Comparison of ENCODE assay signal across 32 cellular contexts in the genomic region with DNA sequence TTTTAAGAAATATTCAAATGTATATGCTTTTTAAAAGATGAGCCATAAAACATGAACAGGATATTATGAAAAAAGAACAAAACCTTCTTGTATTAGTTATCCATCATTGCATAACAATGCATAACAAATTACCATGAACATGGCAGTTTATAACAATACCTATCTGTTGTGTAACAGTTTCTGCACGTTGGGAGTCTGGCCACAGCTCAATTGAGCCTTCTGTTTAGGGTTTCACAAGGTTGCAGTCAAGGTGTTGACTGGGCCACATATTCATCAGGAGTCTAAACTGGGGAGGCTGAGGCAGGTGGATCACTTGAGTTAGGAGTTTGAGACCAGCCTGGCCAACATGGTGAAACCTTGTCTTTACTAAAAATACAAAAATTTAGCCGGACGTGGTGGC.
"Had no signal": no experiment of that assay in that cellular context is flagged by ENCODE, and none has a peak within 500 bp of the region (broad histone marks: within the 10 kb centered on the region; RNA-seq: fewer than 3 reads in every experiment).

No MANE protein-coding gene starts in this region.

- H3K27ac Mint-ChIP-seq: activated B cell treated with CpG ODN at 0.5 μM for 24 hours; activated CD4-positive, alpha-beta memory T cell treated with anti-CD3 and anti-CD28 coated beads for 36 hours; activated CD8-positive, alpha-beta T cell treated with anti-CD3 and anti-CD28 coated beads for 36 hours; activated naive CD4-positive, alpha-beta T cell treated with anti-CD3 and anti-CD28 coated beads, Interleukin-2, amount 10 ng/mL, durations not matched to agents 7 days and 5 days; activated naive CD4-positive, alpha-beta T cell treated with anti-CD3 and anti-CD28 coated beads, Interleukin-2, amount 50 U/mL, for 24 hours; activated naive CD8-positive, alpha-beta T cell; activated naive CD8-positive, alpha-beta T cell treated with anti-CD3 and anti-CD28 coated beads, Interleukin-2, amount 10 ng/mL, durations not matched to agents 7 days and 5 days; activated naive CD8-positive, alpha-beta T cell treated with anti-CD3 and anti-CD28 coated beads, Interleukin-2, amount 50 U/mL, for 24 hours; activated T-helper 1 cell treated with anti-CD3 and anti-CD28 coated beads, Interleukin-12 subunit alpha, Interleukin-12 subunit beta, Interleukin-2, Interleukin-4 antibody, amounts not matched to agents 30 ng/mL and 10 ng/mL and 1 ng/mL, durations not matched to agents 14 hours and 24 hours and 36 hours; activated T-helper 2 cell treated with anti-CD3 and anti-CD28 coated beads, Interferon-gamma antibody, Interleukin-2, Interleukin-4, amounts not matched to agents 10 μg/mL and 5 μg/mL and 100 μg/mL, durations not matched to agents 14 hours and 24 hours and 36 hours; brain; T-helper 1 cell treated with Interleukin-12 subunit alpha and Interleukin-12 subunit beta and Interleukin-4 antibody, amounts not matched to agents 30 μg/mL and 1 μg/mL, for 36 hours; T-helper 2 cell treated with Interferon-gamma antibody and Interleukin-4, amounts not matched to agents 5 μg/mL and 100 μg/mL, for 36 hours had no signal

- DNase-seq: activated B cell treated with CpG ODN at 0.5 μM for 24 hours; activated CD4-positive, alpha-beta memory T cell treated with anti-CD3 and anti-CD28 coated beads for 36 hours; activated CD4-positive, alpha-beta T cell treated with anti-CD3 and anti-CD28 coated beads for 4 hours; activated CD4-positive, alpha-beta T cell treated with anti-CD3 and anti-CD28 coated beads, Interleukin-2, amount 10 ng/mL, durations not matched to agents 24 days and 14 days; activated CD4-positive, alpha-beta T cell treated with anti-CD3 and anti-CD28 coated beads, Interleukin-2, amount 50 U/mL, for 1 hour; activated CD4-positive, alpha-beta T cell treated with anti-CD3 and anti-CD28 coated beads, Interleukin-2, amount 50 U/mL, for 4 hours; activated CD4-positive, CD25-positive, alpha-beta regulatory T cell treated with anti-CD3 and anti-CD28 coated beads, Interleukin-2, amount 50 U/mL, for 72 hours; activated CD8-positive, alpha-beta memory T cell treated with anti-CD3 and anti-CD28 coated beads, Interleukin-2, amount 50 U/mL, for 4 hours; activated CD8-positive, alpha-beta T cell treated with anti-CD3 and anti-CD28 coated beads for 36 hours; activated effector memory CD4-positive, alpha-beta T cell treated with Interleukin-2 at 50 U/mL for 16 hours; activated gamma-delta T cell; activated naive CD4-positive, alpha-beta T cell treated with anti-CD3 and anti-CD28 coated beads, Interleukin-2, amount 10 ng/mL, durations not matched to agents 7 days and 5 days; activated naive CD4-positive, alpha-beta T cell treated with Interleukin-2 at 50 U/mL for 16 hours; activated naive CD8-positive, alpha-beta T cell treated with anti-CD3 and anti-CD28 coated beads, Interleukin-2, amount 10 ng/mL, durations not matched to agents 7 days and 5 days; activated naive CD8-positive, alpha-beta T cell treated with anti-CD3 and anti-CD28 coated beads, Interleukin-2, amount 50 U/mL, for 24 hours; activated T-cell treated with anti-CD3 and anti-CD28 coated beads for 4 hours; activated T-cell treated with anti-CD3 and anti-CD28 coated beads, Interleukin-2, amount 50 U/mL, for 1 hour; activated T-cell treated with anti-CD3 and anti-CD28 coated beads, Interleukin-2, amount 50 U/mL, for 4 hours; activated T-cell treated with anti-CD3 and anti-CD28 coated beads, Interleukin-2, amount 50 U/mL, for 72 hours; amygdala; anterior cingulate cortex; central memory CD4-positive, alpha-beta T cell; T-helper 9 cell had no signal

- H3K4me3 Mint-ChIP-seq: activated B cell treated with CpG ODN at 0.5 μM for 24 hours; activated CD4-positive, alpha-beta memory T cell treated with anti-CD3 and anti-CD28 coated beads for 36 hours; activated CD4-positive, alpha-beta T cell treated with anti-CD3 and anti-CD28 coated beads, Interleukin-2, amount 10 ng/mL, durations not matched to agents 24 days and 14 days; activated CD8-positive, alpha-beta T cell treated with anti-CD3 and anti-CD28 coated beads for 36 hours; activated naive CD4-positive, alpha-beta T cell treated with anti-CD3 and anti-CD28 coated beads, Interleukin-2, amount 10 ng/mL, durations not matched to agents 7 days and 5 days; activated naive CD4-positive, alpha-beta T cell treated with anti-CD3 and anti-CD28 coated beads, Interleukin-2, amount 50 U/mL, for 24 hours; activated naive CD8-positive, alpha-beta T cell; activated naive CD8-positive, alpha-beta T cell treated with anti-CD3 and anti-CD28 coated beads, Interleukin-2, amount 10 ng/mL, durations not matched to agents 7 days and 5 days; activated naive CD8-positive, alpha-beta T cell treated with anti-CD3 and anti-CD28 coated beads, Interleukin-2, amount 50 U/mL, for 24 hours; activated T-cell treated with anti-CD3 and anti-CD28 coated beads, Interleukin-2, amount 50 U/mL, for 4 hours; activated T-cell treated with anti-CD3 and anti-CD28 coated beads, Interleukin-2, amount 50 U/mL, for 72 hours; activated T-helper 1 cell treated with anti-CD3 and anti-CD28 coated beads, Interleukin-12 subunit alpha, Interleukin-12 subunit beta, Interleukin-2, Interleukin-4 antibody, amounts not matched to agents 30 ng/mL and 10 ng/mL and 1 ng/mL, durations not matched to agents 14 hours and 24 hours and 36 hours; brain; T-helper 1 cell treated with Interleukin-12 subunit alpha and Interleukin-12 subunit beta and Interleukin-4 antibody, amounts not matched to agents 30 μg/mL and 1 μg/mL, for 36 hours; T-helper 2 cell treated with Interferon-gamma antibody and Interleukin-4, amounts not matched to agents 5 μg/mL and 100 μg/mL, for 36 hours had no signal

- H3K4me3 ChIP-seq: ascending aorta had no signal

- H3K36me3 ChIP-seq: ascending aorta had no signal

- H3K4me1 Mint-ChIP-seq: activated B cell treated with CpG ODN at 0.5 μM for 24 hours had no signal

- H3K27ac ChIP-seq: ascending aorta, VCaP had no signal

- H3K27me3 ChIP-seq: ascending aorta had no signal

- H3K27me3 Mint-ChIP-seq: activated B cell treated with CpG ODN at 0.5 μM for 24 hours; activated CD4-positive, alpha-beta memory T cell treated with anti-CD3 and anti-CD28 coated beads for 36 hours; activated CD4-positive, alpha-beta T cell treated with anti-CD3 and anti-CD28 coated beads, Interleukin-2, amount 10 ng/mL, durations not matched to agents 24 days and 14 days; activated CD8-positive, alpha-beta T cell treated with anti-CD3 and anti-CD28 coated beads for 36 hours; activated naive CD4-positive, alpha-beta T cell treated with anti-CD3 and anti-CD28 coated beads, Interleukin-2, amount 10 ng/mL, durations not matched to agents 7 days and 5 days; activated naive CD4-positive, alpha-beta T cell treated with anti-CD3 and anti-CD28 coated beads, Interleukin-2, amount 50 U/mL, for 24 hours; activated naive CD8-positive, alpha-beta T cell; activated naive CD8-positive, alpha-beta T cell treated with anti-CD3 and anti-CD28 coated beads, Interleukin-2, amount 10 ng/mL, durations not matched to agents 7 days and 5 days; activated naive CD8-positive, alpha-beta T cell treated with anti-CD3 and anti-CD28 coated beads, Interleukin-2, amount 50 U/mL, for 24 hours; brain had no signal

- ATAC-seq: activated CD8-positive, alpha-beta T cell treated with anti-CD3 and anti-CD28 coated beads for 36 hours; activated naive CD8-positive, alpha-beta T cell treated with anti-CD3 and anti-CD28 coated beads, Interleukin-2, amount 50 U/mL, for 24 hours; activated T-cell treated with anti-CD3 and anti-CD28 coated beads, Interleukin-2, amount 50 U/mL, for 4 hours had no signal
